Comparison of ENCODE assay signal across 1 cellular context in the genomic region with DNA sequence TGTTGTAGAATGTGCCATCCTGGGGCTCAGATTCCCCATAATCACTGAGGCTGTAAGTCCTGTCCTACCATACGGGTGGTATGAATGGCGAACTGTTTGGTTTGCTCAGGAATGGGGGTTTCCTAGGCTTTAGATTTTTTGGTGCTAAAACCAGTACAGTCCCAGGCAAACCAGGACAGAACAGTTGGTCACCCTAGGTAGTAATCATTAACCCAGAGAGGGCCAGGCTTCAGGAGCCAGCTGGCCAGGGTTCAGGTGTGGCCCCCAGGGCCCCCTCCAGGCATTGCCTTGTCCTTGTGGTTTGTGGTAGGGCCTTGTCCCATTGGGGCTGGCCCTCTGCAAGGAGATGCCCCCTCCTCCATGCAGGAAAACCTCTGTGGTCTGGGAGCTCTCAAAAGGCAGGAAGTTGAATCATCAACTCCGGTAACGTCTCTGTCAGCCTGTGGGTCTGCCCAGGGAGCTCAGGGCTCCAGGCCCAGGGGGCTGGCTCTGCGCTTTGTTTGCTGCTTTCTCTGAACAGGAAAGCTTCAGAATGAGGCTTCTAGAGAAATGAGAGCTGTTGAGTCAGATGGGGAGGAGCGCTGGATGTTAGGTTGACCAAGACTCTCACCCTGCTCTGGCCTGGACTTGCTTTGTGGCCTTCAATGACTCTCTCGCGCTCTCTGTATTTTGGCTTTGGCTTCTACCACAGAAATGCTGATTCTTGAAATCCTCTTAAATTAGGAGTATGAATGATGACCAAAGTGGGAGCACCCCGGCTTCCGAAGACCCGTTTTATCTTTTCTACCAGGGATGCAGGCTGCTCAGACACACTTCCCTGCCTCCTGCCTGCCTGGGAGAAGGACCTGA.
A peak's percentile ranks its signal among the peaks of the same experiment; 100 is the strongest.
TF ChIP-seq lines count a peak whose summit lies in the region.

No MANE protein-coding gene starts in this region.

TF ChIP-seq in GM12878, 131 proteins besides CTCF, POLR2A, EP300 and RAD21 (continued from another document):
- TF ChIP-seq, protein P1, sequence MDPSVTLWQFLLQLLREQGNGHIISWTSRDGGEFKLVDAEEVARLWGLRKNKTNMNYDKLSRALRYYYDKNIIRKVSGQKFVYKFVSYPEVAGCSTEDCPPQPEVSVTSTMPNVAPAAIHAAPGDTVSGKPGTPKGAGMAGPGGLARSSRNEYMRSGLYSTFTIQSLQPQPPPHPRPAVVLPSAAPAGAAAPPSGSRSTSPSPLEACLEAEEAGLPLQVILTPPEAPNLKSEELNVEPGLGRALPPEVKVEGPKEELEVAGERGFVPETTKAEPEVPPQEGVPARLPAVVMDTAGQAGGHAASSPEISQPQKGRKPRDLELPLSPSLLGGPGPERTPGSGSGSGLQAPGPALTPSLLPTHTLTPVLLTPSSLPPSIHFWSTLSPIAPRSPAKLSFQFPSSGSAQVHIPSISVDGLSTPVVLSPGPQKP (IDR thresholded peaks at IDR 0.05; ENCODE audit: low read depth, low read length) = no peak
- TF ChIP-seq YBX1 (IDR thresholded peaks at IDR 0.05) (no peak), EED (IDR thresholded peaks at IDR 0.05; ENCODE audit: low read depth) (peak; percentile 79), RBBP5 (conservative IDR thresholded peaks at IDR 0.05) (no peak), SRF (IDR thresholded peaks at IDR 0.05; ENCODE audit: low read depth in 2 of 2, low read length in 2 of 2) (no peak), CBFB (IDR thresholded peaks at IDR 0.05; ENCODE audit: low read depth) (no peak; the same call in 1 of the 2 replicates), RUNX3 (IDR thresholded peaks at IDR 0.05; ENCODE audit: low read length) (peak; percentile 85), EZH2 (IDR thresholded peaks at IDR 0.05; ENCODE audit: borderline replicate concordance, control insufficient read depth, low read depth, low read length) (no peak), ATF7 (IDR thresholded peaks at IDR 0.05; ENCODE audit: low read depth) (no peak)
- TF ChIP-seq, protein P2, sequence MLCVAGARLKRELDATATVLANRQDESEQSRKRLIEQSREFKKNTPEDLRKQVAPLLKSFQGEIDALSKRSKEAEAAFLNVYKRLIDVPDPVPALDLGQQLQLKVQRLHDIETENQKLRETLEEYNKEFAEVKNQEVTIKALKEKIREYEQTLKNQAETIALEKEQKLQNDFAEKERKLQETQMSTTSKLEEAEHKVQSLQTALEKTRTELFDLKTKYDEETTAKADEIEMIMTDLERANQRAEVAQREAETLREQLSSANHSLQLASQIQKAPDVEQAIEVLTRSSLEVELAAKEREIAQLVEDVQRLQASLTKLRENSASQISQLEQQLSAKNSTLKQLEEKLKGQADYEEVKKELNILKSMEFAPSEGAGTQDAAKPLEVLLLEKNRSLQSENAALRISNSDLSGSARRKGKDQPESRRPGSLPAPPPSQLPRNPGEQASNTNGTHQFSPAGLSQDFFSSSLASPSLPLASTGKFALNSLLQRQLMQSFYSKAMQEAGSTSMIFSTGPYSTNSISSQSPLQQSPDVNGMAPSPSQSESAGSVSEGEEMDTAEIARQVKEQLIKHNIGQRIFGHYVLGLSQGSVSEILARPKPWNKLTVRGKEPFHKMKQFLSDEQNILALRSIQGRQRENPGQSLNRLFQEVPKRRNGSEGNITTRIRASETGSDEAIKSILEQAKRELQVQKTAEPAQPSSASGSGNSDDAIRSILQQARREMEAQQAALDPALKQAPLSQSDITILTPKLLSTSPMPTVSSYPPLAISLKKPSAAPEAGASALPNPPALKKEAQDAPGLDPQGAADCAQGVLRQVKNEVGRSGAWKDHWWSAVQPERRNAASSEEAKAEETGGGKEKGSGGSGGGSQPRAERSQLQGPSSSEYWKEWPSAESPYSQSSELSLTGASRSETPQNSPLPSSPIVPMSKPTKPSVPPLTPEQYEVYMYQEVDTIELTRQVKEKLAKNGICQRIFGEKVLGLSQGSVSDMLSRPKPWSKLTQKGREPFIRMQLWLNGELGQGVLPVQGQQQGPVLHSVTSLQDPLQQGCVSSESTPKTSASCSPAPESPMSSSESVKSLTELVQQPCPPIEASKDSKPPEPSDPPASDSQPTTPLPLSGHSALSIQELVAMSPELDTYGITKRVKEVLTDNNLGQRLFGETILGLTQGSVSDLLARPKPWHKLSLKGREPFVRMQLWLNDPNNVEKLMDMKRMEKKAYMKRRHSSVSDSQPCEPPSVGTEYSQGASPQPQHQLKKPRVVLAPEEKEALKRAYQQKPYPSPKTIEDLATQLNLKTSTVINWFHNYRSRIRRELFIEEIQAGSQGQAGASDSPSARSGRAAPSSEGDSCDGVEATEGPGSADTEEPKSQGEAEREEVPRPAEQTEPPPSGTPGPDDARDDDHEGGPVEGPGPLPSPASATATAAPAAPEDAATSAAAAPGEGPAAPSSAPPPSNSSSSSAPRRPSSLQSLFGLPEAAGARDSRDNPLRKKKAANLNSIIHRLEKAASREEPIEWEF (IDR thresholded peaks at IDR 0.05; ENCODE audit: insufficient replicate concordance, low read depth, low read length) = no peak
- TF ChIP-seq, protein P3, sequence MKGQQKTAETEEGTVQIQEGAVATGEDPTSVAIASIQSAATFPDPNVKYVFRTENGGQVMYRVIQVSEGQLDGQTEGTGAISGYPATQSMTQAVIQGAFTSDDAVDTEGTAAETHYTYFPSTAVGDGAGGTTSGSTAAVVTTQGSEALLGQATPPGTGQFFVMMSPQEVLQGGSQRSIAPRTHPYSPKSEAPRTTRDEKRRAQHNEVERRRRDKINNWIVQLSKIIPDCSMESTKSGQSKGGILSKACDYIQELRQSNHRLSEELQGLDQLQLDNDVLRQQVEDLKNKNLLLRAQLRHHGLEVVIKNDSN (IDR thresholded peaks at IDR 0.05; ENCODE audit: borderline replicate concordance, extremely low read length, insufficient read depth, low read depth, low read length) = no peak
